1 cellular context compared by ENCODE assay signal in genomic region chr12:115088995-115089841, GRCh38.
A peak's percentile ranks its signal among the peaks of the same experiment; 100 is the strongest.
TF ChIP-seq lines count a peak whose summit lies in the region.

No MANE protein-coding gene starts in this region.

TF ChIP-seq in HepG2, 621 proteins besides CTCF, POLR2A, EP300 and RAD21 (continued from another document and continues in another):
- TF ChIP-seq TFAP4 (IDR thresholded peaks at IDR 0.05; ENCODE audit: borderline replicate concordance, low read depth) (peak; percentile 47; the same call in 1 of the 2 replicates), KLF16 (CRISPR knock-in tag; IDR thresholded peaks at IDR 0.05) (peak in 1 of 2 experiments; percentile 84; a peak in 2 of 4 replicates), ZNF737 (CRISPR knock-in tag; IDR thresholded peaks at IDR 0.05; ENCODE audit: borderline replicate concordance) (no peak), ZNF839 (CRISPR knock-in tag; IDR thresholded peaks at IDR 0.05; ENCODE audit: borderline replicate concordance) (no peak), DNMT1 (CRISPR knock-in tag; IDR thresholded peaks at IDR 0.05) (0 out of 2 replicates have a peak, but pooled peaks have one; percentile 71), ZNF619 (CRISPR knock-in tag; IDR thresholded peaks at IDR 0.05) (no peak), ZNF263 (CRISPR knock-in tag; IDR thresholded peaks at IDR 0.05) (peak; percentile 61), ZUFSP (CRISPR knock-in tag; IDR thresholded peaks at IDR 0.05; ENCODE audit: borderline replicate concordance) (no peak), JUND (CRISPR knock-in tag; IDR thresholded peaks at IDR 0.05) (peak; percentile 80), KLF12 (CRISPR knock-in tag; IDR thresholded peaks at IDR 0.05; ENCODE audit: borderline replicate concordance) (no peak), ZFP41 (CRISPR knock-in tag; IDR thresholded peaks at IDR 0.05; ENCODE audit: borderline replicate concordance) (no peak), NFE2L2 (IDR thresholded peaks at IDR 0.05; ENCODE audit: low read length) (no peak), SP5 (CRISPR knock-in tag; IDR thresholded peaks at IDR 0.05; ENCODE audit: borderline replicate concordance, low read depth) (peak; percentile 87), ZNF354B (CRISPR knock-in tag; IDR thresholded peaks at IDR 0.05) (no peak), FIP1L1 (IDR thresholded peaks at IDR 0.05; ENCODE audit: borderline replicate concordance, insufficient read depth, low read depth, low read length) (no peak), PREB (CRISPR knock-in tag; IDR thresholded peaks at IDR 0.05) (no peak), ZNF775 (CRISPR knock-in tag; IDR thresholded peaks at IDR 0.05; ENCODE audit: borderline replicate concordance) (no peak), NCOR1 (IDR thresholded peaks at IDR 0.05; ENCODE audit: borderline replicate concordance, low read length) (0 out of 2 replicates have a peak, but pooled peaks have one; percentile 62), AFF4 (CRISPR knock-in tag; IDR thresholded peaks at IDR 0.05) (no peak), ZC3H4 (CRISPR knock-in tag; IDR thresholded peaks at IDR 0.05; ENCODE audit: borderline replicate concordance) (no peak), HOXA9 (CRISPR knock-in tag; IDR thresholded peaks at IDR 0.05; ENCODE audit: borderline replicate concordance) (peak; percentile 83; the same call in 1 of the 2 replicates), MYNN (CRISPR knock-in tag; IDR thresholded peaks at IDR 0.05; ENCODE audit: low read depth) (no peak), NFKBIZ (CRISPR knock-in tag; IDR thresholded peaks at IDR 0.05) (no peak; the same call in 1 of the 2 replicates), SOX13 (IDR thresholded peaks at IDR 0.05) (peak; percentile 63), SOX13 (CRISPR knock-in tag; conservative IDR thresholded peaks at IDR 0.05 in 1 of 2, IDR thresholded peaks at IDR 0.05 in 1 of 2) (peak in 1 of 2 experiments; percentile 89; a peak in 2 of 4 replicates), KLF9 (CRISPR knock-in tag; IDR thresholded peaks at IDR 0.05; ENCODE audit: low read depth) (no peak), REL (CRISPR knock-in tag; conservative IDR thresholded peaks at IDR 0.05) (no peak), HIVEP1 (CRISPR knock-in tag; IDR thresholded peaks at IDR 0.05) (peak; percentile 74; the same call in 1 of the 2 replicates), KLF11 (CRISPR knock-in tag; IDR thresholded peaks at IDR 0.05) (peak; percentile 57; the same call in 1 of the 2 replicates), ZSCAN30 (CRISPR knock-in tag; IDR thresholded peaks at IDR 0.05) (no peak; the same call in 1 of the 2 replicates), SKI (IDR thresholded peaks at IDR 0.05; ENCODE audit: partially characterized antibody) (peak; percentile 95), KDM6A (CRISPR knock-in tag; IDR thresholded peaks at IDR 0.05; ENCODE audit: low read depth) (peak; percentile 89), LCORL (IDR thresholded peaks at IDR 0.05) (peak; percentile 56; the same call in 1 of the 2 replicates), LCORL (CRISPR knock-in tag; IDR thresholded peaks at IDR 0.05) (peak; percentile 99), GTF2F1 (IDR thresholded peaks at IDR 0.05; ENCODE audit: low read length) (no peak), ZNF44 (CRISPR knock-in tag; IDR thresholded peaks at IDR 0.05) (no peak; the same call in 1 of the 2 replicates), ZNF20 (CRISPR knock-in tag; IDR thresholded peaks at IDR 0.05) (no peak), ELF4 (CRISPR knock-in tag; IDR thresholded peaks at IDR 0.05; ENCODE audit: borderline replicate concordance) (no peak), SP2 (CRISPR knock-in tag; IDR thresholded peaks at IDR 0.05) (peak; percentile 62), ETV5 (CRISPR knock-in tag; IDR thresholded peaks at IDR 0.05; ENCODE audit: borderline replicate concordance) (peak; percentile 58; the same call in 1 of the 2 replicates), ZNF335 (CRISPR knock-in tag; IDR thresholded peaks at IDR 0.05) (0 out of 2 replicates have a peak, but pooled peaks have one; percentile 19)
- TF ChIP-seq, protein P1, sequence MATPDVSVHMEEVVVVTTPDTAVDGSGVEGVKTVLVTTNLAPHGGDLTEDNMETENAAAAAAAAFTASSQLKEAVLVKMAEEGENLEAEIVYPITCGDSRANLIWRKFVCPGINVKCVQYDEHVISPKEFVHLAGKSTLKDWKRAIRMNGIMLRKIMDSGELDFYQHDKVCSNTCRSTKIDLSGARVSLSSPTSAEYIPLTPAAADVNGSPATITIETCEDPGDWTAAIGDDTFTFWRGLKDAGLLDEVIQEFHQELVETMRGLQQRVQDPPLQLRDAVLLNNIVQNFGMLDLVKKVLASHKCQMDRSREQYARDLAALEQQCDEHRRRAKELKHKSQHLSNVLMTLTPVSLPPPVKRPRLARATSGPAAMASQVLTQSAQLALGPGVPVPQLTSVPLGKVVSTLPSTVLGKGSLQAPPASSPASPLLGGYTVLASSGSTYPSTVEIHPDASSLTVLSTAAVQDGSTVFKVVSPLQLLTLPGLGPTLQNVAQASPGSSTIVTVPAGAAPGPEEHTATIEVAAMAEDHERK (CRISPR knock-in tag; IDR thresholded peaks at IDR 0.05; ENCODE audit: low read depth), result no peak
- TF ChIP-seq, protein P2, sequence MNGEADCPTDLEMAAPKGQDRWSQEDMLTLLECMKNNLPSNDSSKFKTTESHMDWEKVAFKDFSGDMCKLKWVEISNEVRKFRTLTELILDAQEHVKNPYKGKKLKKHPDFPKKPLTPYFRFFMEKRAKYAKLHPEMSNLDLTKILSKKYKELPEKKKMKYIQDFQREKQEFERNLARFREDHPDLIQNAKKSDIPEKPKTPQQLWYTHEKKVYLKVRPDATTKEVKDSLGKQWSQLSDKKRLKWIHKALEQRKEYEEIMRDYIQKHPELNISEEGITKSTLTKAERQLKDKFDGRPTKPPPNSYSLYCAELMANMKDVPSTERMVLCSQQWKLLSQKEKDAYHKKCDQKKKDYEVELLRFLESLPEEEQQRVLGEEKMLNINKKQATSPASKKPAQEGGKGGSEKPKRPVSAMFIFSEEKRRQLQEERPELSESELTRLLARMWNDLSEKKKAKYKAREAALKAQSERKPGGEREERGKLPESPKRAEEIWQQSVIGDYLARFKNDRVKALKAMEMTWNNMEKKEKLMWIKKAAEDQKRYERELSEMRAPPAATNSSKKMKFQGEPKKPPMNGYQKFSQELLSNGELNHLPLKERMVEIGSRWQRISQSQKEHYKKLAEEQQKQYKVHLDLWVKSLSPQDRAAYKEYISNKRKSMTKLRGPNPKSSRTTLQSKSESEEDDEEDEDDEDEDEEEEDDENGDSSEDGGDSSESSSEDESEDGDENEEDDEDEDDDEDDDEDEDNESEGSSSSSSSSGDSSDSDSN (CRISPR knock-in tag; IDR thresholded peaks at IDR 0.05), result no peak
- TF ChIP-seq, protein P3, sequence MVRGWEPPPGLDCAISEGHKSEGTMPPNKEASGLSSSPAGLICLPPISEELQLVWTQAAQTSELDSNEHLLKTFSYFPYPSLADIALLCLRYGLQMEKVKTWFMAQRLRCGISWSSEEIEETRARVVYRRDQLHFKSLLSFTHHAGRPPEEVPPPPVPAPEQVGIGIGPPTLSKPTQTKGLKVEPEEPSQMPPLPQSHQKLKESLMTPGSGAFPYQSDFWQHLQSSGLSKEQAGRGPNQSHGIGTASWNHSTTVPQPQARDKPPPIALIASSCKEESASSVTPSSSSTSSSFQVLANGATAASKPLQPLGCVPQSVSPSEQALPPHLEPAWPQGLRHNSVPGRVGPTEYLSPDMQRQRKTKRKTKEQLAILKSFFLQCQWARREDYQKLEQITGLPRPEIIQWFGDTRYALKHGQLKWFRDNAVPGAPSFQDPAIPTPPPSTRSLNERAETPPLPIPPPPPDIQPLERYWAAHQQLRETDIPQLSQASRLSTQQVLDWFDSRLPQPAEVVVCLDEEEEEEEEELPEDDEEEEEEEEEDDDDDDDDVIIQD (CRISPR knock-in tag; IDR thresholded peaks at IDR 0.05; ENCODE audit: low read depth), result peak; percentile 86
- TF ChIP-seq, protein P4, sequence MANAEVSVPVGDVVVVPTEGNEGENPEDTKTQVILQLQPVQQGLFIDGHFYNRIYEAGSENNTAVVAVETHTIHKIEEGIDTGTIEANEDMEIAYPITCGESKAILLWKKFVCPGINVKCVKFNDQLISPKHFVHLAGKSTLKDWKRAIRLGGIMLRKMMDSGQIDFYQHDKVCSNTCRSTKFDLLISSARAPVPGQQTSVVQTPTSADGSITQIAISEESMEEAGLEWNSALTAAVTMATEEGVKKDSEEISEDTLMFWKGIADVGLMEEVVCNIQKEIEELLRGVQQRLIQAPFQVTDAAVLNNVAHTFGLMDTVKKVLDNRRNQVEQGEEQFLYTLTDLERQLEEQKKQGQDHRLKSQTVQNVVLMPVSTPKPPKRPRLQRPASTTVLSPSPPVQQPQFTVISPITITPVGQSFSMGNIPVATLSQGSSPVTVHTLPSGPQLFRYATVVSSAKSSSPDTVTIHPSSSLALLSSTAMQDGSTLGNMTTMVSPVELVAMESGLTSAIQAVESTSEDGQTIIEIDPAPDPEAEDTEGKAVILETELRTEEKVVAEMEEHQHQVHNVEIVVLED (CRISPR knock-in tag; IDR thresholded peaks at IDR 0.05; ENCODE audit: borderline replicate concordance), result peak; percentile 51; the same call in 1 of the 2 replicates
- TF ChIP-seq, protein P5, sequence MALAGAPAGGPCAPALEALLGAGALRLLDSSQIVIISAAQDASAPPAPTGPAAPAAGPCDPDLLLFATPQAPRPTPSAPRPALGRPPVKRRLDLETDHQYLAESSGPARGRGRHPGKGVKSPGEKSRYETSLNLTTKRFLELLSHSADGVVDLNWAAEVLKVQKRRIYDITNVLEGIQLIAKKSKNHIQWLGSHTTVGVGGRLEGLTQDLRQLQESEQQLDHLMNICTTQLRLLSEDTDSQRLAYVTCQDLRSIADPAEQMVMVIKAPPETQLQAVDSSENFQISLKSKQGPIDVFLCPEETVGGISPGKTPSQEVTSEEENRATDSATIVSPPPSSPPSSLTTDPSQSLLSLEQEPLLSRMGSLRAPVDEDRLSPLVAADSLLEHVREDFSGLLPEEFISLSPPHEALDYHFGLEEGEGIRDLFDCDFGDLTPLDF (CRISPR knock-in tag; IDR thresholded peaks at IDR 0.05), result no peak
- TF ChIP-seq, protein P6, sequence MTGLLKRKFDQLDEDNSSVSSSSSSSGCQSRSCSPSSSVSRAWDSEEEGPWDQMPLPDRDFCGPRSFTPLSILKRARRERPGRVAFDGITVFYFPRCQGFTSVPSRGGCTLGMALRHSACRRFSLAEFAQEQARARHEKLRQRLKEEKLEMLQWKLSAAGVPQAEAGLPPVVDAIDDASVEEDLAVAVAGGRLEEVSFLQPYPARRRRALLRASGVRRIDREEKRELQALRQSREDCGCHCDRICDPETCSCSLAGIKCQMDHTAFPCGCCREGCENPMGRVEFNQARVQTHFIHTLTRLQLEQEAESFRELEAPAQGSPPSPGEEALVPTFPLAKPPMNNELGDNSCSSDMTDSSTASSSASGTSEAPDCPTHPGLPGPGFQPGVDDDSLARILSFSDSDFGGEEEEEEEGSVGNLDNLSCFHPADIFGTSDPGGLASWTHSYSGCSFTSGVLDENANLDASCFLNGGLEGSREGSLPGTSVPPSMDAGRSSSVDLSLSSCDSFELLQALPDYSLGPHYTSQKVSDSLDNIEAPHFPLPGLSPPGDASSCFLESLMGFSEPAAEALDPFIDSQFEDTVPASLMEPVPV (CRISPR knock-in tag; IDR thresholded peaks at IDR 0.05), result 0 out of 2 replicates have a peak, but pooled peaks have one; percentile 58
